Comparison of ENCODE assay signal across 8 cellular contexts in the genomic region with DNA sequence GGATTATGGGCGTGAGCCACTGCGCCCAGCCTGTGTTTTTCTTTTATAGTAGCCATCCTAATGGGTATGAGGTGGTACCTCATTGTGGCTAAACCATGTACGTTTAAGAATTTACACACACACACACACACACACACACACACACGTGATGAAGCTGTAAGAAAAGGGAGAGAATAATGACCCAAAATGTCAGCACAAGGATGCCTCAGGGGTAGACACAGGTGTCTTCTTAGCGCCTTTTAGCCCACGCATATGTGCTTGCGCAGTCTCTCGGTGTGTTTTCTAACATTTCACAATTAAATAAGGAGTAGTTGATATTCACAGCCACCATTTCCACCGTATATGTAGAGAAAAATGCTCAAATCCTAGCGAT. TPM values are rescaled to one million over a fixed set of nuclear protein-coding genes. Genes with fewer than 3 reads are reported as not detected.
A peak's percentile ranks its signal among the peaks of the same experiment; 100 is the strongest.
DNase-seq lines count a peak whose midpoint lies in the region; ATAC-seq and TF ChIP-seq lines count a peak whose summit lies in the region.

No MANE protein-coding gene starts in this region.

- H3K4me3 Mint-ChIP-seq in CD4-positive, alpha-beta T cell: peak overlapping the region; percentile 95

- H3K27ac Mint-ChIP-seq in CD4-positive, alpha-beta T cell: peak overlapping the region; percentile 97

- H3K36me3 Mint-ChIP-seq in CD4-positive, alpha-beta T cell (ENCODE audit: low read depth): no peaks in the 10 kb centered on the region

- peak overlapping the region; percentile 61 for H2AFZ ChIP-seq in Karpas-422 (ENCODE audit: low read length)

- no peaks in the 10 kb centered on the region for H3K9me3 ChIP-seq in CD4-positive, alpha-beta T cell (ENCODE audit: control insufficient read depth, low read length)
- no peaks in the 10 kb centered on the region for H3K9me3 ChIP-seq in Karpas-422 (ENCODE audit: low read length)
- H3K9me3 ChIP-seq in mucosa of stomach (ENCODE audit: control insufficient read depth, low read length): no peaks in the 10 kb centered on the region

- POLR2A ChIA-PET in CD4-positive, alpha-beta T cell (lab: Charles Lee): interaction anchor here (0.7 kb wide), 1 partner anchor 410 kb away, joined by 3 read pairs; no protein-coding TSS in a partner anchor

- DNase-seq in CD4-positive, alpha-beta T cell: no peak
- DNase-seq in Karpas-422 (peak; percentile 55), cardiac fibroblast (ENCODE audit: low read depth in 2 of 2) (peak; percentile 25 to 35), NCI-H1930 (lab: John Stamatoyannopoulos, UW) (no peak)
- DNase-seq in stimulated activated CD4-positive, alpha-beta T cell treated with anti-CD3 and anti-CD28 coated beads, Interleukin-4, amount 100 ng/mL, for 4 hours: no peak

- H3K27me3 ChIP-seq in CD4-positive, alpha-beta T cell (ENCODE audit: control insufficient read depth, insufficient read depth, low read length): no peaks in the 10 kb centered on the region
- H3K27me3 ChIP-seq in Karpas-422 (ENCODE audit: low read length) (peaks cover 3% of the 10 kb centered on the region; the same call in 1 of the 2 replicates), mucosa of stomach (ENCODE audit: control insufficient read depth, insufficient read depth, low read length) (no peaks in the 10 kb centered on the region)

- no peak for ATAC-seq in CD4-positive, alpha-beta T cell (ENCODE audit: poor library complexity)
- ATAC-seq in GM21825 (IDR thresholded peaks at IDR 0.05; ENCODE audit: unreplicated experiment): no peak
- no peak for ATAC-seq in HG03159 (IDR thresholded peaks at IDR 0.05; ENCODE audit: unreplicated experiment)

- H3K36me3 ChIP-seq in Karpas-422 (ENCODE audit: insufficient read depth, low read length) (no peaks in the 10 kb centered on the region; the same call in 1 of the 2 replicates), mucosa of stomach (ENCODE audit: control insufficient read depth, insufficient read depth, low read length) (no peaks in the 10 kb centered on the region)

- H3K4me1 ChIP-seq in Karpas-422 (ENCODE audit: low read length) (peaks cover 30% of the 10 kb centered on the region), mucosa of stomach (ENCODE audit: control insufficient read depth, insufficient read depth, low read length) (peaks cover 48% of the 10 kb centered on the region)

- no peaks in the 10 kb centered on the region for H3K9me3 Mint-ChIP-seq in CD4-positive, alpha-beta T cell

- H3K4me2 ChIP-seq in Karpas-422 (ENCODE audit: low read depth, low read length, poor library complexity, severe bottlenecking): peak overlapping the region; percentile 88

- TF ChIP-seq CTCF in CD4-positive, alpha-beta T cell (IDR thresholded peaks at IDR 0.05): no peak
- TF ChIP-seq CTCF in cardiac fibroblast (IDR thresholded peaks at IDR 0.05; ENCODE audit: low read depth, low read length): no peak

- H3K9me2 ChIP-seq in Karpas-422 (replicated peaks; ENCODE audit: insufficient read depth, low read length): no peaks in the 10 kb centered on the region

- CTCF ChIA-PET in CD4-positive, alpha-beta T cell (lab: Charles Lee): no interaction called here

- intact Hi-C loops in CD4-positive, alpha-beta T cell (cut with DNase I, micrococcal nuclease): no loop called here

- peak overlapping the region; percentile 92 for H3K4me3 ChIP-seq in Karpas-422 (ENCODE audit: low read length)
- peak overlapping the region; percentile 48 to 82 for H3K4me3 ChIP-seq in cardiac fibroblast (replicated peaks in 1 of 2; ENCODE audit: low read depth in 2 of 2, low read length in 2 of 2)
- H3K4me3 ChIP-seq in mucosa of stomach (ENCODE audit: low read length): peak overlapping the region; percentile 43

- H4K20me1 ChIP-seq in Karpas-422 (ENCODE audit: insufficient read depth, low read depth, low read length): peaks cover 30% of the 10 kb centered on the region

- H3K9ac ChIP-seq in Karpas-422 (ENCODE audit: low read length) (peak overlapping the region; percentile 80), mucosa of stomach (ENCODE audit: low read length) (peak overlapping the region; percentile 69)

- H3K27me3 Mint-ChIP-seq in CD4-positive, alpha-beta T cell: no peaks in the 10 kb centered on the region

- H3K4me1 Mint-ChIP-seq in CD4-positive, alpha-beta T cell (ENCODE audit: low read depth): peaks cover 49% of the 10 kb centered on the region

- peak overlapping the region; percentile 67 for H3K27ac ChIP-seq in CD4-positive, alpha-beta T cell (ENCODE audit: low read depth, low read length)
- H3K27ac ChIP-seq in Karpas-422 (ENCODE audit: low read length): peak overlapping the region; percentile 14; the same call in 1 of the 2 replicates

- H3K79me2 ChIP-seq in Karpas-422 (ENCODE audit: low read length): peaks cover 39% of the 10 kb centered on the region

RNA-seq across cellular contexts. Expression of a gene that starts 0.8 kb away (rescaled TPM):
- total RNA-seq in CD4-positive, alpha-beta T cell: 100 to 1,000 TPM; 115 to 117 TPM
- total RNA-seq in Karpas-422 (2014; rRNA removed; shearing (Covaris generic); ENCODE audit: low replicate concordance): 68.8 and 150 TPM in 2 replicates

RNA-seq across cellular contexts. Expression of a gene that starts 13.4 kb away (rescaled TPM):
- total RNA-seq in CD4-positive, alpha-beta T cell: under 1 TPM; 0.11 to 0.16 TPM
- not detected in 2 replicates for total RNA-seq in Karpas-422 (2014; rRNA removed; shearing (Covaris generic); ENCODE audit: low replicate concordance)

RNA-seq across cellular contexts. Expression of a gene that starts 37.4 kb away (rescaled TPM):
- not detected for total RNA-seq in CD4-positive, alpha-beta T cell
- total RNA-seq in Karpas-422 (2014; rRNA removed; shearing (Covaris generic); ENCODE audit: low replicate concordance): not detected in 2 replicates

RNA-seq across cellular contexts. Expression of a gene that starts 40.1 kb away (rescaled TPM):
- 10 to 100 TPM; 50.1 to 51.6 TPM for total RNA-seq in CD4-positive, alpha-beta T cell
- 7.9 and 12.8 TPM in 2 replicates for total RNA-seq in Karpas-422 (2014; rRNA removed; shearing (Covaris generic); ENCODE audit: low replicate concordance)

RNA-seq across cellular contexts. Expression of a gene that starts 54.4 kb away (rescaled TPM):
- total RNA-seq in CD4-positive, alpha-beta T cell: 1 to 10 TPM; 1.9 to 2.9 TPM
- total RNA-seq in Karpas-422 (2014; rRNA removed; shearing (Covaris generic); ENCODE audit: low replicate concordance): 0.90 TPM in 1 of 2 replicates, not detected in the other

Comparison
In these comparisons a context has a peak if more than half of its experiments do, and no peak if none do; other contexts are left out.
1. DNase-seq: peak in Karpas-422 (single experiment) and cardiac fibroblast (2 of 2); none in CD4-positive, alpha-beta T cell (0 of 10), NCI-H1930 (0 of 2) and stimulated activated CD4-positive, alpha-beta T cell treated with anti-CD3 and anti-CD28 coated beads, Interleukin-4, amount 100 ng/mL, for 4 hours (0 of 2).
2. Peak in every context shown above with its lines, with median percentiles within 50 percentile points of each other: H3K4me3 ChIP-seq.